In genomic region chr3:83230841-83231240, GRCh38 we compare ENCODE assay signal across 24 cellular contexts.
"Had no signal": no experiment of that assay in that cellular context is flagged by ENCODE, and none has a peak within 500 bp of the region (broad histone marks: within the 10 kb centered on the region; RNA-seq: fewer than 3 reads in every experiment).

No MANE protein-coding gene starts in this region.

- H3K27me3 Mint-ChIP-seq: progenitor cell of endocrine pancreas; stimulated activated naive CD8-positive, alpha-beta T cell treated with anti-CD3 and anti-CD28 coated beads, Interleukin-15, Interleukin-2, amounts not matched to agents 100 ng/mL and 50 ng/mL, for 24 hours had no signal

- H3K4me1 ChIP-seq: esophagus squamous epithelium, right lobe of liver had no signal

- H3K27me3 ChIP-seq: esophagus squamous epithelium, neutrophil, right lobe of liver had no signal

- DNase-seq: activated CD4-positive, alpha-beta T cell treated with anti-CD3 and anti-CD28 coated beads for 4 hours; activated CD4-positive, alpha-beta T cell treated with anti-CD3 and anti-CD28 coated beads, Interleukin-2, amount 50 U/mL, for 4 hours; activated CD4-positive, CD25-positive, alpha-beta regulatory T cell; activated naive CD4-positive, alpha-beta T cell; activated T-cell treated with anti-CD3 and anti-CD28 coated beads for 4 hours; activated T-cell treated with anti-CD3 and anti-CD28 coated beads, Interleukin-2, amount 50 U/mL, for 72 hours; dermis blood vessel endothelial cell; effector CD4-positive, alpha-beta T cell; esophagus squamous epithelium; foreskin melanocyte; left cardiac atrium; left ventricle myocardium superior; right lobe of liver; stimulated activated CD4-positive, alpha-beta T cell treated with anti-CD3 and anti-CD28 coated beads, Interleukin-4, amount 100 ng/mL, for 1 hour; T-helper 2 cell; trophoblast cell had no signal

- H3K4me1 Mint-ChIP-seq: stimulated activated effector memory CD8-positive, alpha-beta T cell treated with anti-CD3 and anti-CD28 coated beads, Interleukin-12 subunit alpha, Interleukin-12 subunit beta, amount 100 ng/mL, for 72 hours had no signal

- H3K27ac Mint-ChIP-seq: activated naive CD4-positive, alpha-beta T cell treated with anti-CD3 and anti-CD28 coated beads, Interleukin-2, amount 50 U/mL, for 72 hours; activated T-cell treated with anti-CD3 and anti-CD28 coated beads, Interleukin-2, amount 50 U/mL, for 72 hours; nephron; progenitor cell of endocrine pancreas; stimulated activated effector memory CD8-positive, alpha-beta T cell treated with anti-CD3 and anti-CD28 coated beads, Interleukin-12 subunit alpha, Interleukin-12 subunit beta, amount 100 ng/mL, for 72 hours; stimulated activated naive CD8-positive, alpha-beta T cell treated with anti-CD3 and anti-CD28 coated beads, Interleukin-15, Interleukin-2, amounts not matched to agents 100 ng/mL and 50 ng/mL, for 24 hours had no signal

- H3K4me3 Mint-ChIP-seq: activated T-cell treated with anti-CD3 and anti-CD28 coated beads, Interleukin-2, amount 50 U/mL, for 72 hours; nephron; stimulated activated effector memory CD8-positive, alpha-beta T cell treated with anti-CD3 and anti-CD28 coated beads, Interleukin-12 subunit alpha, Interleukin-12 subunit beta, amount 100 ng/mL, for 72 hours; stimulated activated naive CD8-positive, alpha-beta T cell treated with anti-CD3 and anti-CD28 coated beads, Interleukin-15, Interleukin-2, amounts not matched to agents 100 ng/mL and 50 ng/mL, for 24 hours had no signal

- H3K27ac ChIP-seq: epithelial cell of prostate, esophagus squamous epithelium, neutrophil, right lobe of liver, thoracic aorta had no signal

- H3K36me3 ChIP-seq: esophagus squamous epithelium, neutrophil, right lobe of liver, thoracic aorta had no signal

- H3K36me3 Mint-ChIP-seq: activated naive CD4-positive, alpha-beta T cell treated with anti-CD3 and anti-CD28 coated beads, Interleukin-2, amount 50 U/mL, for 72 hours; stimulated activated effector memory CD8-positive, alpha-beta T cell treated with anti-CD3 and anti-CD28 coated beads, Interleukin-12 subunit alpha, Interleukin-12 subunit beta, amount 100 ng/mL, for 72 hours had no signal

- H3K9me3 ChIP-seq: esophagus squamous epithelium, neutrophil, right lobe of liver, thoracic aorta had no signal

- H3K4me3 ChIP-seq: esophagus squamous epithelium, right lobe of liver, thoracic aorta had no signal

- ATAC-seq: activated naive CD4-positive, alpha-beta T cell treated with anti-CD3 and anti-CD28 coated beads, Interleukin-2, amount 50 U/mL, for 72 hours; activated T-cell treated with anti-CD3 and anti-CD28 coated beads, Interleukin-2, amount 50 U/mL, for 72 hours; left cardiac atrium; left ventricle myocardium superior; right lobe of liver; stimulated activated effector memory CD8-positive, alpha-beta T cell treated with anti-CD3 and anti-CD28 coated beads, Interleukin-12 subunit alpha, Interleukin-12 subunit beta, amount 100 ng/mL, for 72 hours had no signal
